Comparison of ENCODE assay signal across 13 cellular contexts in the genomic region with DNA sequence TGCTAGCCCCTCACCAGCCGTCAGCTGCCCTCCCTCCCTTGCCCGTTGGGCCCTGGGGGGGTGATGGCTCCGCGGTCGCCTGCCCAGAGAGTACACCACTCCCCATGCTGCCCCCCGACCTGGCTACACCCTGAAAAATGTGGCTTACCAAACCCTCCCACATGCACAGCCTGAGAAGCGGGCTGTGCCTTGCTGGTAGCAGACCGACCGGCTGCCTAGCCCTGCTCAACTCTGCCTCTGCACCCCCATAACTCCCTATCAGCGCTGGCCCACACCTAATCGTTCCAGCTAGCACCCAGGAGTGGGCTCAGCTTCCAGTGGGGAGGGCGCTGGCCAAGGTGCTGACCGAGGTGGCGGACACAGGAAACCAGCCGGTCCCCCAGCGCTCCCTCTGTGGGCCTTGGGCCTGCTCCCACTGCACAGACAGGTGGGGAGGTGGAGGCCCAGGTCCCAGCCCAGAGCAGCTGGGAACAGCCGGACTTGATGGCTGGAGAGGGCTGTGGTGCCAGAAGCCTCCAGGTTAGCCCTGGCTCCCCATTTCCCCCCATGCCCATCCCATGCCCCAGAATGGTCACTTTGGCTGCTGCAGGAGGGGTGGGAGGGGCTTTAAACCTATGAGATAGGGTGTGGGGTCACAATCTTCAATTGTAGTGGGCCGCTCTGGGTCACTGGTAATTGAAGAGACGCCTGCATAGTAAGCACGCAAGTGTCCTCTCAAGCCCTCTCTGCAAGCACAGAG. TPM values are rescaled to one million over a fixed set of nuclear protein-coding genes. Genes with fewer than 3 reads are reported as not detected.
DNase-seq lines count a peak whose midpoint lies in the region; FAIRE-seq and TF ChIP-seq lines count a peak whose summit lies in the region.
"Had no signal": no experiment of that assay in that cellular context is flagged by ENCODE, and none has a peak within 500 bp of the region (broad histone marks: within the 10 kb centered on the region; RNA-seq: fewer than 3 reads in every experiment).

No MANE protein-coding gene starts in this region.

- intact Hi-C loops in activated T-helper 2 cell treated with anti-CD3 and anti-CD28 coated beads, Interferon-gamma antibody, Interleukin-2, Interleukin-4, amounts not matched to agents 10 μg/mL and 5 μg/mL and 100 μg/mL, durations not matched to agents 14 hours and 24 hours and 36 hours (cut with micrococcal nuclease), result no loop called here
- intact Hi-C loops in breast epithelium (cut with DNase I; ENCODE audit: low total_unique reads), result no loop called here

- H3K79me2 ChIP-seq in Karpas-422 (ENCODE audit: low read length), result no peaks in the 10 kb centered on the region

- no peak overlapping the region for H2AFZ ChIP-seq in Karpas-422 (ENCODE audit: low read length)

- no peak overlapping the region for H3K27ac Mint-ChIP-seq in endodermal cell
- no peak overlapping the region for H3K27ac Mint-ChIP-seq in activated T-helper 2 cell treated with anti-CD3 and anti-CD28 coated beads, Interferon-gamma antibody, Interleukin-2, Interleukin-4, amounts not matched to agents 10 μg/mL and 5 μg/mL and 100 μg/mL, durations not matched to agents 14 hours and 24 hours and 36 hours

- no peaks in the 10 kb centered on the region for H3K36me3 ChIP-seq in Karpas-422 (ENCODE audit: insufficient read depth, low read length)
- no peaks in the 10 kb centered on the region for H3K36me3 ChIP-seq in endodermal cell (ENCODE audit: control insufficient read depth, insufficient read depth, low read length)
- no peaks in the 10 kb centered on the region for H3K36me3 ChIP-seq in breast epithelium

- peaks cover 14% of the 10 kb centered on the region for H3K27me3 Mint-ChIP-seq in endodermal cell (ENCODE audit: insufficient read depth)
- H3K27me3 Mint-ChIP-seq in activated T-helper 2 cell treated with anti-CD3 and anti-CD28 coated beads, Interferon-gamma antibody, Interleukin-2, Interleukin-4, amounts not matched to agents 10 μg/mL and 5 μg/mL and 100 μg/mL, durations not matched to agents 14 hours and 24 hours and 36 hours (ENCODE audit: low read depth), result peaks cover 9% of the 10 kb centered on the region

- no peaks in the 10 kb centered on the region for H3K4me1 ChIP-seq in Karpas-422 (ENCODE audit: low read length)
- H3K4me1 ChIP-seq in endodermal cell (ENCODE audit: control insufficient read depth, insufficient read depth, low read length), result no peaks in the 10 kb centered on the region
- H3K4me1 ChIP-seq in breast epithelium, result no peaks in the 10 kb centered on the region

- H3K9me3 Mint-ChIP-seq in endodermal cell, result no peaks in the 10 kb centered on the region
- H3K9me3 Mint-ChIP-seq in activated T-helper 2 cell treated with anti-CD3 and anti-CD28 coated beads, Interferon-gamma antibody, Interleukin-2, Interleukin-4, amounts not matched to agents 10 μg/mL and 5 μg/mL and 100 μg/mL, durations not matched to agents 14 hours and 24 hours and 36 hours, result no peaks in the 10 kb centered on the region

- H3K9ac ChIP-seq in Karpas-422 (ENCODE audit: low read length) (no peak overlapping the region), endodermal cell (ENCODE audit: extremely low read depth, low read length, poor library complexity, severe bottlenecking) (no peak overlapping the region)

- H3K4me3 Mint-ChIP-seq in endodermal cell, result no peak overlapping the region
- no peak overlapping the region for H3K4me3 Mint-ChIP-seq in activated T-helper 2 cell treated with anti-CD3 and anti-CD28 coated beads, Interferon-gamma antibody, Interleukin-2, Interleukin-4, amounts not matched to agents 10 μg/mL and 5 μg/mL and 100 μg/mL, durations not matched to agents 14 hours and 24 hours and 36 hours (ENCODE audit: low read depth)

- H3K27ac ChIP-seq in Karpas-422 (ENCODE audit: low read length), result no peak overlapping the region
- H3K27ac ChIP-seq in endodermal cell (ENCODE audit: low read depth, low read length), result no peak overlapping the region
- H3K27ac ChIP-seq in breast epithelium, result no peak overlapping the region
- H3K27ac ChIP-seq: skin epidermis, VCaP had no signal

- TF ChIP-seq POLR2A in breast epithelium (IDR thresholded peaks at IDR 0.05), result no peak

- H3K4me3 ChIP-seq in Karpas-422 (ENCODE audit: low read length) (no peak overlapping the region), endodermal cell (ENCODE audit: low read length) (no peak overlapping the region), breast epithelium (no peak overlapping the region)
- H3K4me3 ChIP-seq: skin epidermis had no signal

- H3K4me1 Mint-ChIP-seq in endodermal cell, result no peaks in the 10 kb centered on the region
- H3K4me1 Mint-ChIP-seq in activated T-helper 2 cell treated with anti-CD3 and anti-CD28 coated beads, Interferon-gamma antibody, Interleukin-2, Interleukin-4, amounts not matched to agents 10 μg/mL and 5 μg/mL and 100 μg/mL, durations not matched to agents 14 hours and 24 hours and 36 hours (ENCODE audit: low read depth), result no peaks in the 10 kb centered on the region

- no peaks in the 10 kb centered on the region for H4K20me1 ChIP-seq in Karpas-422 (ENCODE audit: insufficient read depth, low read depth, low read length)

- DNase-seq in Daoy (ENCODE audit: low read depth) (peak; percentile 40), Karpas-422 (peak; percentile 45), endodermal cell (peak; percentile 91), mucosa of gallbladder (ENCODE audit: low spot score) (peak; percentile 26), NCI-H1694 treated with DMSO at 0.1 percent for 48 hours (lab: John Stamatoyannopoulos, UW) (no peak), breast epithelium (ENCODE audit: low spot score in 2 of 2) (no peak), RCC 7860 (ENCODE audit: low spot score) (no peak)
- DNase-seq in activated T-helper 2 cell treated with anti-CD3 and anti-CD28 coated beads, Interferon-gamma antibody, Interleukin-2, Interleukin-4, amounts not matched to agents 10 μg/mL and 5 μg/mL and 100 μg/mL, durations not matched to agents 14 hours and 24 hours and 36 hours (ENCODE audit: low spot score), result no peak
- DNase-seq: mammary epithelial cell; stimulated activated naive CD4-positive, alpha-beta T cell treated with Interleukin-2 at 50 U/mL for 16 hours had no signal

- 69 to 73% methylated on average over 5 to 20 of the region's 20 CpGs for WGBS in endodermal cell (ENCODE audit: insufficient coverage in 1 of 2, insufficient read length in 1 of 2), 2 experiments

- no peaks in the 10 kb centered on the region for H3K36me3 Mint-ChIP-seq in endodermal cell (ENCODE audit: low read depth)
- H3K36me3 Mint-ChIP-seq in activated T-helper 2 cell treated with anti-CD3 and anti-CD28 coated beads, Interferon-gamma antibody, Interleukin-2, Interleukin-4, amounts not matched to agents 10 μg/mL and 5 μg/mL and 100 μg/mL, durations not matched to agents 14 hours and 24 hours and 36 hours (ENCODE audit: low read depth), result no peaks in the 10 kb centered on the region

- no peak for FAIRE-seq in RCC 7860 (lab: Jason Lieb, UNC)
- FAIRE-seq: GM18507 had no signal

- TF ChIP-seq CTCF in endodermal cell (conservative IDR thresholded peaks at IDR 0.05) (no peak), breast epithelium (IDR thresholded peaks at IDR 0.05) (no peak)

- H3K27me3 ChIP-seq in Karpas-422 (ENCODE audit: low read length), result no peaks in the 10 kb centered on the region
- H3K27me3 ChIP-seq in endodermal cell (ENCODE audit: control insufficient read depth, insufficient read depth, low read length, poor library complexity, severe bottlenecking), result no peaks in the 10 kb centered on the region
- H3K27me3 ChIP-seq in breast epithelium, result peaks cover 0 to 5% of the 10 kb centered on the region in 2 donors

- H3K9me3 ChIP-seq in Karpas-422 (ENCODE audit: low read length) (no peaks in the 10 kb centered on the region), endodermal cell (ENCODE audit: control insufficient read depth, low read length) (no peaks in the 10 kb centered on the region), breast epithelium (no peaks in the 10 kb centered on the region)

- H3K4me2 ChIP-seq in Karpas-422 (ENCODE audit: low read depth, low read length, poor library complexity, severe bottlenecking), result no peak overlapping the region

- H3K9me2 ChIP-seq in Karpas-422 (replicated peaks; ENCODE audit: insufficient read depth, low read length), result no peaks in the 10 kb centered on the region

RNA-seq across cellular contexts. Expression of gene PRODH, which starts 32.1 kb away (rescaled TPM):
- total RNA-seq in Daoy (2014; rRNA removed; shearing (Covaris generic)), result 0.11 TPM in 1 of 2 replicates, not detected in the other
- total RNA-seq in Karpas-422 (2014; rRNA removed; shearing (Covaris generic); ENCODE audit: low replicate concordance), result not detected in 2 replicates
- total RNA-seq in endodermal cell (10 to 100 TPM; 65.1 to 67.5 TPM), mucosa of gallbladder (5.8 TPM), breast epithelium (10 to 100 TPM in 2 of 3 donors, 1 to 10 TPM in 1; 4.6 to 29.6 (median 11.1) TPM)
- 14.1 TPM for polyA plus RNA-seq in endodermal cell (2013, experiment 1 of 2)
- 10.5 TPM for polyA plus RNA-seq in endodermal cell (2013, experiment 2 of 2)
- 0.50 and 0.94 TPM in 2 replicates for total RNA-seq in activated T-helper 2 cell treated with anti-CD3 and anti-CD28 coated beads, Interferon-gamma antibody, Interleukin-2, Interleukin-4, amounts not matched to agents 10 μg/mL and 5 μg/mL and 100 μg/mL, durations not matched to agents 14 hours and 24 hours and 36 hours

Comparison
In these comparisons a context has a peak if more than half of its experiments do, and no peak if none do; other contexts are left out.
1. DNase-seq: peak in Daoy (single experiment), Karpas-422 (single experiment), endodermal cell (single experiment) and mucosa of gallbladder (single experiment); none in activated T-helper 2 cell treated with anti-CD3 and anti-CD28 coated beads, Interferon-gamma antibody, Interleukin-2, Interleukin-4, amounts not matched to agents 10 μg/mL and 5 μg/mL and 100 μg/mL, durations not matched to agents 14 hours and 24 hours and 36 hours (single experiment), NCI-H1694 treated with DMSO at 0.1 percent for 48 hours (single experiment), breast epithelium (0 of 2) and RCC 7860 (single experiment).